In genomic region chr20:45523833-45524232, GRCh38 we compare ENCODE assay signal across 18 cellular contexts. TPM values are rescaled to one million over a fixed set of nuclear protein-coding genes. Genes with fewer than 3 reads are reported as not detected.
DNase-seq lines count a peak whose midpoint lies in the region; ATAC-seq, FAIRE-seq and TF ChIP-seq lines count a peak whose summit lies in the region.
"Had no signal": no experiment of that assay in that cellular context is flagged by ENCODE, and none has a peak within 500 bp of the region (broad histone marks: within the 10 kb centered on the region; RNA-seq: fewer than 3 reads in every experiment).

No MANE protein-coding gene starts in this region.

- H3K9me3 Mint-ChIP-seq in MCF 10A (ENCODE audit: unreplicated experiment) (no peaks in the 10 kb centered on the region), GM23338 (no peaks in the 10 kb centered on the region)
- H3K9me3 Mint-ChIP-seq: CD8-positive, alpha-beta T cell; H9 had no signal

- H3K4me3 ChIP-seq in mammary epithelial cell (replicated peaks in 1 of 3; ENCODE audit: insufficient read depth in 1 of 3, low read depth in 2 of 3, low read length in 3 of 3): no peak overlapping the region
- H3K4me3 ChIP-seq in bronchial epithelial cell (ENCODE audit: low read depth, low read length): no peak overlapping the region
- no peak overlapping the region for H3K4me3 ChIP-seq in keratinocyte (ENCODE audit: control insufficient read depth in 2 of 3, extremely low read depth in 1 of 3, insufficient read depth in 2 of 3, low read depth in 1 of 3, low read length in 3 of 3)
- H3K4me3 ChIP-seq in osteoblast (ENCODE audit: insufficient read depth, low read length): no peak overlapping the region
- H3K4me3 ChIP-seq in GM23338: no peak overlapping the region
- H3K4me3 ChIP-seq: A549; BLaER1 treated with 17β-estradiol and CSF1 and Interleukin-3, amounts not matched to agents 10 nM and 100 nM had no signal

- CTCF ChIA-PET in mammary epithelial cell (lab: Charles Lee; ENCODE audit: low non-redundant PET) (interaction anchor here (0.5 kb wide), 1 partner anchor 74 kb away, joined by 4 read pairs; no protein-coding TSS in a partner anchor), MCF 10A (lab: Yijun Ruan, JAX) (interaction anchor here (0.6 to 2.3 kb wide), 9 partner anchors 22 to 914 kb away, joined by 3 to 11 read pairs (median 3); partner anchors contain the start of genes EPPIN and SYS1), RWPE1 (lab: Yijun Ruan, JAX) (interaction anchor here (0.8 kb wide), 1 partner anchor 74 kb away, joined by 3 read pairs; no protein-coding TSS in a partner anchor)

- H3K36me3 ChIP-seq in mammary epithelial cell (ENCODE audit: insufficient read depth, low read length): no peaks in the 10 kb centered on the region
- H3K36me3 ChIP-seq in bronchial epithelial cell (ENCODE audit: control insufficient read depth, insufficient read depth, low read length): no peaks in the 10 kb centered on the region
- no peaks in the 10 kb centered on the region for H3K36me3 ChIP-seq in keratinocyte (ENCODE audit: control insufficient read depth in 2 of 2, extremely low read depth in 1 of 2, insufficient read depth in 2 of 2, low read length in 2 of 2)
- no peaks in the 10 kb centered on the region for H3K36me3 ChIP-seq in osteoblast (ENCODE audit: insufficient read depth, low read length)
- no peaks in the 10 kb centered on the region for H3K36me3 ChIP-seq in GM23338 (ENCODE audit: insufficient read depth)
- H3K36me3 ChIP-seq: BLaER1 treated with 17β-estradiol and CSF1 and Interleukin-3, amounts not matched to agents 10 nM and 100 nM had no signal

- H3K4me2 ChIP-seq in mammary epithelial cell (ENCODE audit: insufficient read depth, low read depth, low read length): no peak overlapping the region
- H3K4me2 ChIP-seq in keratinocyte (ENCODE audit: control insufficient read depth, extremely low read depth, insufficient read depth, low read depth, low read length): no peak overlapping the region
- H3K4me2 ChIP-seq in osteoblast (ENCODE audit: insufficient read depth, low read length): no peak overlapping the region
- no peak overlapping the region for H3K4me2 ChIP-seq in GM23338
- H3K4me2 ChIP-seq: A549 had no signal

- H4K20me1 ChIP-seq in mammary epithelial cell (ENCODE audit: insufficient read depth, low read length): no peaks in the 10 kb centered on the region
- H4K20me1 ChIP-seq in keratinocyte (ENCODE audit: control insufficient read depth, extremely low read depth, insufficient read depth, low read length): no peaks in the 10 kb centered on the region
- no peaks in the 10 kb centered on the region for H4K20me1 ChIP-seq in osteoblast (ENCODE audit: insufficient read depth, low read length)
- no peaks in the 10 kb centered on the region for H4K20me1 ChIP-seq in GM23338 (replicated peaks; ENCODE audit: insufficient read depth)
- H4K20me1 ChIP-seq: BLaER1 treated with 17β-estradiol and CSF1 and Interleukin-3, amounts not matched to agents 10 nM and 100 nM had no signal

- H3K27ac ChIP-seq in mammary epithelial cell (ENCODE audit: insufficient read depth, low read depth, low read length) (no peak overlapping the region), RWPE1 (no peak overlapping the region), keratinocyte (ENCODE audit: control insufficient read depth, insufficient read depth, low read length) (no peak overlapping the region), osteoblast (ENCODE audit: low read depth, low read length) (no peak overlapping the region), GM23338 (ENCODE audit: low read depth) (no peak overlapping the region)
- H3K27ac ChIP-seq: 22Rv1; A549; BLaER1 treated with 17β-estradiol and CSF1 and Interleukin-3, amounts not matched to agents 10 nM and 100 nM had no signal

- ATAC-seq in GM23338: no peak
- ATAC-seq: A549; CD8-positive, alpha-beta T cell had no signal

- no peaks in the 10 kb centered on the region for H3K27me3 ChIP-seq in mammary epithelial cell (ENCODE audit: insufficient read depth, low read length)
- peaks cover 4% of the 10 kb centered on the region for H3K27me3 ChIP-seq in bronchial epithelial cell (ENCODE audit: control insufficient read depth, insufficient read depth, low read length)
- no peaks in the 10 kb centered on the region for H3K27me3 ChIP-seq in keratinocyte (ENCODE audit: control insufficient read depth, extremely low read depth, insufficient read depth, low read length)
- H3K27me3 ChIP-seq in osteoblast (ENCODE audit: insufficient read depth, low read length): peaks cover 5% of the 10 kb centered on the region
- H3K27me3 ChIP-seq in GM23338 (ENCODE audit: insufficient read depth): no peaks in the 10 kb centered on the region
- H3K27me3 ChIP-seq: BLaER1 treated with 17β-estradiol and CSF1 and Interleukin-3, amounts not matched to agents 10 nM and 100 nM had no signal

- TF ChIP-seq CTCF in mammary epithelial cell (conservative IDR thresholded peaks at IDR 0.05 in 1 of 2, IDR thresholded peaks at IDR 0.05 in 1 of 2; ENCODE audit: extremely low read depth in 1 of 2, insufficient read depth in 1 of 2, low read depth in 1 of 2, low read length in 2 of 2) (no peak), MCF 10A (IDR thresholded peaks at IDR 0.05; ENCODE audit: unreplicated experiment) (no peak), RWPE1 (conservative IDR thresholded peaks at IDR 0.05; ENCODE audit: low read depth) (no peak), bronchial epithelial cell (IDR thresholded peaks at IDR 0.05; ENCODE audit: insufficient read depth, low read length, severe bottlenecking) (no peak), keratinocyte (optimal IDR thresholded peaks at IDR 0.05 in 1 of 3, IDR thresholded peaks at IDR 0.05 in 1 of 3, conservative IDR thresholded peaks at IDR 0.05 in 1 of 3; ENCODE audit: extremely low read depth in 1 of 3, insufficient read depth in 2 of 3, low read length in 3 of 3) (no peak), osteoblast (IDR thresholded peaks at IDR 0.05; ENCODE audit: extremely low read depth, low read depth, low read length) (no peak), GM23338 (conservative IDR thresholded peaks at IDR 0.05; ENCODE audit: low read depth in 2 of 2) (no peak)

- no peak for FAIRE-seq in bronchial epithelial cell (lab: Jason Lieb, UNC)
- FAIRE-seq in keratinocyte (lab: Jason Lieb, UNC): peak; percentile 36
- FAIRE-seq: A549, H1 had no signal

- H2AFZ ChIP-seq in mammary epithelial cell (ENCODE audit: low read depth, low read length): no peak overlapping the region
- no peak overlapping the region for H2AFZ ChIP-seq in keratinocyte (ENCODE audit: control insufficient read depth, low read length)
- H2AFZ ChIP-seq in osteoblast (ENCODE audit: low read length): no peak overlapping the region
- H2AFZ ChIP-seq in GM23338: no peak overlapping the region

- H3K4me1 Mint-ChIP-seq in MCF 10A (ENCODE audit: insufficient read depth, unreplicated experiment) (peaks cover 10% of the 10 kb centered on the region), GM23338 (no peaks in the 10 kb centered on the region)
- H3K4me1 Mint-ChIP-seq: H9 had no signal

- POLR2A ChIA-PET in MCF 10A (lab: Yijun Ruan, JAX): interaction anchor here (0.6 to 2.5 kb wide), 5 partner anchors 9 to 93 kb away, joined by 3 to 12 read pairs (median 3); partner anchors contain the start of gene SPINT3
- POLR2A ChIA-PET in RWPE1 (lab: Yijun Ruan, JAX; ENCODE audit: low non-redundant PET): no interaction called here

- H3F3A ChIP-seq in GM23338 (replicated peaks; ENCODE audit: low read depth): no peaks in the 10 kb centered on the region

- H3K9me2 ChIP-seq in GM23338 (ENCODE audit: insufficient read depth): no peaks in the 10 kb centered on the region

- no peaks in the 10 kb centered on the region for H3K9me1 ChIP-seq in keratinocyte (ENCODE audit: control insufficient read depth, extremely low read depth, insufficient read depth, low read length)

- peaks cover 12% of the 10 kb centered on the region for H3K4me1 ChIP-seq in mammary epithelial cell (ENCODE audit: insufficient read depth, low read length)
- H3K4me1 ChIP-seq in keratinocyte (ENCODE audit: control insufficient read depth, extremely low read depth, insufficient read depth, low read length): peaks cover 7% of the 10 kb centered on the region
- no peaks in the 10 kb centered on the region for H3K4me1 ChIP-seq in osteoblast (ENCODE audit: insufficient read depth, low read length)
- H3K4me1 ChIP-seq in GM23338 (ENCODE audit: insufficient read depth): no peaks in the 10 kb centered on the region
- H3K4me1 ChIP-seq: A549 had no signal

- 90% methylated on average over 2 of the region's 2 CpGs for WGBS in mammary epithelial cell (ENCODE audit: low coverage, missing lambda C conversion rate)

- DNase-seq in mammary epithelial cell: peak; percentile 38
- DNase-seq in MCF 10A (ENCODE audit: unreplicated experiment): no peak
- DNase-seq in RWPE1 (ENCODE audit: low spot score): peak; percentile 32
- peak; percentile 37 for DNase-seq in bronchial epithelial cell (ENCODE audit: low read depth)
- DNase-seq in keratinocyte (ENCODE audit: low read depth, low spot score): no peak
- no peak for DNase-seq in stimulated activated CD4-positive, alpha-beta T cell treated with anti-CD3 and anti-CD28 coated beads, Interleukin-15, amount 100 ng/mL, for 24 hours
- no peak for DNase-seq in osteoblast (ENCODE audit: insufficient read length, low spot score, missing footprints)
- DNase-seq in GM23338 (ENCODE audit: low spot score): no peak
- DNase-seq: AML-193; Calu3; CD8-positive, alpha-beta T cell; DMS79 treated with DMSO at 0.1 percent for 48 hours; GF-D8; H9 had no signal

- H3K9me3 ChIP-seq in mammary epithelial cell (replicated peaks; ENCODE audit: insufficient read depth, low read length) (no peaks in the 10 kb centered on the region), keratinocyte (ENCODE audit: control insufficient read depth, low read depth, low read length) (no peaks in the 10 kb centered on the region), osteoblast (ENCODE audit: low read depth, low read length) (no peaks in the 10 kb centered on the region)
- H3K9me3 ChIP-seq: A549; BLaER1 treated with 17β-estradiol and CSF1 and Interleukin-3, amounts not matched to agents 10 nM and 100 nM had no signal

- intact Hi-C loops in mammary epithelial cell (cut with micrococcal nuclease) (no loop called here), MCF 10A (cut with micrococcal nuclease) (no loop called here)

- in situ Hi-C loops in mammary epithelial cell (cut with MboI; ENCODE audit: low sequenced_read_pairs in 2 of 2): no loop called here

- H3K79me2 ChIP-seq in mammary epithelial cell (ENCODE audit: insufficient read depth, low read length) (no peaks in the 10 kb centered on the region), keratinocyte (ENCODE audit: control insufficient read depth, insufficient read depth, low read length) (no peaks in the 10 kb centered on the region), osteoblast (ENCODE audit: insufficient read depth, low read length) (no peaks in the 10 kb centered on the region), GM23338 (replicated peaks; ENCODE audit: insufficient read depth) (no peaks in the 10 kb centered on the region)

- H3K4me3 Mint-ChIP-seq in MCF 10A (ENCODE audit: unreplicated experiment) (no peak overlapping the region), GM23338 (no peak overlapping the region)
- H3K4me3 Mint-ChIP-seq: CD8-positive, alpha-beta T cell; H9 had no signal

- dilution Hi-C loops in mammary epithelial cell (cut with HindIII; ENCODE audit: low sequenced_read_pairs): loop anchor here (5.0 kb wide), 2 partner anchors 37 to 253 kb away; no protein-coding TSS in a partner anchor
- dilution Hi-C loops in keratinocyte (cut with MboI; ENCODE audit: extremely low pct_ligation_motif_present, low sequenced_read_pairs): no loop called here

- no peak overlapping the region for H3K27ac Mint-ChIP-seq in MCF 10A (ENCODE audit: low read depth, unreplicated experiment)
- H3K27ac Mint-ChIP-seq in GM23338: no peak overlapping the region
- H3K27ac Mint-ChIP-seq: CD8-positive, alpha-beta T cell; H9 had no signal

- H3K9ac ChIP-seq in mammary epithelial cell (ENCODE audit: insufficient read depth, low read length) (no peak overlapping the region), keratinocyte (ENCODE audit: control insufficient read depth, extremely low read depth, insufficient read depth, low read length) (no peak overlapping the region)
- H3K9ac ChIP-seq: BLaER1 treated with 17β-estradiol and CSF1 and Interleukin-3, amounts not matched to agents 10 nM and 100 nM had no signal

- BruUV-seq in mammary epithelial cell (replicated peaks; lab: Mats Ljungman, UMichigan) (no TSS peak), MCF 10A (replicated peaks; lab: Mats Ljungman, UMichigan) (no TSS peak)

- H3K36me3 Mint-ChIP-seq in MCF 10A (ENCODE audit: insufficient read depth, unreplicated experiment): no peaks in the 10 kb centered on the region
- H3K36me3 Mint-ChIP-seq in GM23338 (ENCODE audit: low read depth): no peaks in the 10 kb centered on the region
- H3K36me3 Mint-ChIP-seq: CD8-positive, alpha-beta T cell had no signal

- H3K27me3 Mint-ChIP-seq in MCF 10A (ENCODE audit: insufficient read depth, unreplicated experiment) (peaks cover 9% of the 10 kb centered on the region), GM23338 (ENCODE audit: insufficient read depth, low read depth, poor library complexity) (peaks cover 2% of the 10 kb centered on the region)

RNA-seq across cellular contexts. Expression of gene SPINT3, which starts 8.4 kb away (rescaled TPM):
- total RNA-seq in mammary epithelial cell (not detected), MCF 10A (2022) (not detected in 2 replicates), bronchial epithelial cell (not detected in 2 replicates), osteoblast (not detected in 2 replicates)
- polyA plus RNA-seq in mammary epithelial cell (not detected), keratinocyte (not detected in 3 replicates), GM23338 (2016; fragmentation: Nextera tagmentation; extraction: Ambion mirVana) (not detected in 2 replicates)
- polyA minus RNA-seq in mammary epithelial cell (not detected), keratinocyte (not detected in 3 replicates)
- polyA plus RNA-seq in keratinocyte (2011; ENCODE audit: low read depth): not detected
- polyA plus RNA-seq in keratinocyte (2011; cell fraction: cytosol; rRNA removed): not detected in 2 replicates
- not detected in 2 replicates for polyA plus RNA-seq in keratinocyte (2011; cell fraction: nucleus; rRNA removed)
- not detected in 2 replicates for polyA plus RNA-seq in keratinocyte (2012; ENCODE audit: low replicate concordance)
- not detected for polyA minus RNA-seq in keratinocyte (2011; cell fraction: cytosol; rRNA and poly(A)+ RNA removed)
- not detected in 2 replicates for polyA minus RNA-seq in keratinocyte (2011; cell fraction: nucleus; rRNA and poly(A)+ RNA removed)
- not detected in 2 replicates for total RNA-seq in GM23338 (2014; rRNA removed; shearing (Covaris generic))
- total RNA-seq: Calu3; CD8-positive, alpha-beta T cell; H1; H9 had no signal
- polyA plus RNA-seq: A549, H1 had no signal

RNA-seq across cellular contexts. Expression of gene WFDC6, which starts 15.4 kb away (rescaled TPM):
- total RNA-seq in mammary epithelial cell: not detected
- not detected for polyA plus RNA-seq in mammary epithelial cell
- not detected for polyA minus RNA-seq in mammary epithelial cell
- total RNA-seq in MCF 10A (2022): not detected in 2 replicates
- not detected in 2 replicates for total RNA-seq in bronchial epithelial cell
- not detected in 3 replicates for polyA plus RNA-seq in keratinocyte
- polyA plus RNA-seq in keratinocyte (2011; ENCODE audit: low read depth): not detected
- not detected in 2 replicates for polyA plus RNA-seq in keratinocyte (2011; cell fraction: cytosol; rRNA removed)
- not detected in 2 replicates for polyA plus RNA-seq in keratinocyte (2011; cell fraction: nucleus; rRNA removed)
- polyA plus RNA-seq in keratinocyte (2012; ENCODE audit: low replicate concordance): not detected in 2 replicates
- polyA minus RNA-seq in keratinocyte: not detected in 3 replicates
- polyA minus RNA-seq in keratinocyte (2011; cell fraction: cytosol; rRNA and poly(A)+ RNA removed): not detected
- polyA minus RNA-seq in keratinocyte (2011; cell fraction: nucleus; rRNA and poly(A)+ RNA removed): not detected in 2 replicates
- total RNA-seq in osteoblast: not detected in 2 replicates
- total RNA-seq in GM23338 (2014; rRNA removed; shearing (Covaris generic)): not detected in 2 replicates
- polyA plus RNA-seq in GM23338 (2016; fragmentation: Nextera tagmentation; extraction: Ambion mirVana): not detected in 2 replicates
- total RNA-seq: Calu3; CD8-positive, alpha-beta T cell; H1; H9 had no signal
- polyA plus RNA-seq: A549, H1 had no signal

RNA-seq across cellular contexts. Expression of gene EPPIN, which starts 23.4 kb away (rescaled TPM):
- total RNA-seq in mammary epithelial cell (not detected), MCF 10A (2022) (not detected in 2 replicates), bronchial epithelial cell (not detected in 2 replicates), osteoblast (not detected in 2 replicates)
- polyA plus RNA-seq in mammary epithelial cell (not detected), keratinocyte (not detected in 3 replicates), GM23338 (2016; fragmentation: Nextera tagmentation; extraction: Ambion mirVana) (0.23 and 0.78 TPM in 2 replicates)
- polyA minus RNA-seq in mammary epithelial cell (not detected), keratinocyte (not detected in 3 replicates)
- not detected for polyA plus RNA-seq in keratinocyte (2011; ENCODE audit: low read depth)
- not detected in 2 replicates for polyA plus RNA-seq in keratinocyte (2011; cell fraction: cytosol; rRNA removed)
- not detected in 2 replicates for polyA plus RNA-seq in keratinocyte (2011; cell fraction: nucleus; rRNA removed)
- not detected in 2 replicates for polyA plus RNA-seq in keratinocyte (2012; ENCODE audit: low replicate concordance)
- polyA minus RNA-seq in keratinocyte (2011; cell fraction: cytosol; rRNA and poly(A)+ RNA removed): not detected
- not detected in 2 replicates for polyA minus RNA-seq in keratinocyte (2011; cell fraction: nucleus; rRNA and poly(A)+ RNA removed)
- total RNA-seq in GM23338 (2014; rRNA removed; shearing (Covaris generic)): 0.04 TPM in 1 of 2 replicates, not detected in the other
- total RNA-seq: Calu3; CD8-positive, alpha-beta T cell; H1; H9 had no signal
- polyA plus RNA-seq: A549 had no signal

RNA-seq across cellular contexts. Expression of gene WFDC2, which starts 54.3 kb away (rescaled TPM):
- total RNA-seq in mammary epithelial cell: 1 to 10 TPM; 1.5 to 4.7 TPM
- polyA plus RNA-seq in mammary epithelial cell: 13.6 TPM
- 30.0 TPM for polyA minus RNA-seq in mammary epithelial cell
- not detected in 2 replicates for total RNA-seq in MCF 10A (2022)
- not detected in 2 replicates for total RNA-seq in bronchial epithelial cell
- polyA plus RNA-seq in keratinocyte: 0.44 TPM in 1 of 3 replicates, not detected in the others
- polyA plus RNA-seq in keratinocyte (2011; ENCODE audit: low read depth): not detected
- 0.16 and 0.66 TPM in 2 replicates for polyA plus RNA-seq in keratinocyte (2011; cell fraction: cytosol; rRNA removed)
- 0.25 and 0.52 TPM in 2 replicates for polyA plus RNA-seq in keratinocyte (2011; cell fraction: nucleus; rRNA removed)
- polyA plus RNA-seq in keratinocyte (2012; ENCODE audit: low replicate concordance): 0.65 and 0.68 TPM in 2 replicates
- polyA minus RNA-seq in keratinocyte: not detected in 3 replicates
- not detected for polyA minus RNA-seq in keratinocyte (2011; cell fraction: cytosol; rRNA and poly(A)+ RNA removed)
- not detected in 2 replicates for polyA minus RNA-seq in keratinocyte (2011; cell fraction: nucleus; rRNA and poly(A)+ RNA removed)
- not detected in 2 replicates for total RNA-seq in osteoblast
- 27.2 and 28.0 TPM in 2 replicates for total RNA-seq in GM23338 (2014; rRNA removed; shearing (Covaris generic))
- 155 and 161 TPM in 2 replicates for polyA plus RNA-seq in GM23338 (2016; fragmentation: Nextera tagmentation; extraction: Ambion mirVana)
- total RNA-seq: CD8-positive, alpha-beta T cell had no signal
- polyA plus RNA-seq: A549 had no signal

RNA-seq across cellular contexts. Expression of gene WFDC8, which starts 55.3 kb away (rescaled TPM):
- total RNA-seq in mammary epithelial cell: not detected
- polyA plus RNA-seq in mammary epithelial cell: not detected
- not detected for polyA minus RNA-seq in mammary epithelial cell
- total RNA-seq in MCF 10A (2022): not detected in 2 replicates
- total RNA-seq in bronchial epithelial cell: not detected in 2 replicates
- polyA plus RNA-seq in keratinocyte: not detected in 3 replicates
- not detected for polyA plus RNA-seq in keratinocyte (2011; ENCODE audit: low read depth)
- polyA plus RNA-seq in keratinocyte (2011; cell fraction: cytosol; rRNA removed): not detected in 2 replicates
- polyA plus RNA-seq in keratinocyte (2011; cell fraction: nucleus; rRNA removed): not detected in 2 replicates
- not detected in 2 replicates for polyA plus RNA-seq in keratinocyte (2012; ENCODE audit: low replicate concordance)
- polyA minus RNA-seq in keratinocyte: not detected in 3 replicates
- polyA minus RNA-seq in keratinocyte (2011; cell fraction: cytosol; rRNA and poly(A)+ RNA removed): not detected
- polyA minus RNA-seq in keratinocyte (2011; cell fraction: nucleus; rRNA and poly(A)+ RNA removed): not detected in 2 replicates
- total RNA-seq in osteoblast: not detected in 2 replicates
- not detected in 2 replicates for total RNA-seq in GM23338 (2014; rRNA removed; shearing (Covaris generic))
- polyA plus RNA-seq in GM23338 (2016; fragmentation: Nextera tagmentation; extraction: Ambion mirVana): 0.23 TPM in 1 of 2 replicates, not detected in the other
- total RNA-seq: Calu3; CD8-positive, alpha-beta T cell; H1; H9 had no signal
- polyA plus RNA-seq: A549, H1 had no signal

Comparison
In these comparisons a context has a peak if more than half of its experiments do, and no peak if none do; other contexts are left out.
1. DNase-seq: peak in mammary epithelial cell (single experiment), RWPE1 (single experiment) and bronchial epithelial cell (single experiment); none in MCF 10A (single experiment), keratinocyte (single experiment), stimulated activated CD4-positive, alpha-beta T cell treated with anti-CD3 and anti-CD28 coated beads, Interleukin-15, amount 100 ng/mL, for 24 hours (single experiment), osteoblast (single experiment) and GM23338 (single experiment).